Comparison of ENCODE assay signal across 8 cellular contexts in the genomic region with DNA sequence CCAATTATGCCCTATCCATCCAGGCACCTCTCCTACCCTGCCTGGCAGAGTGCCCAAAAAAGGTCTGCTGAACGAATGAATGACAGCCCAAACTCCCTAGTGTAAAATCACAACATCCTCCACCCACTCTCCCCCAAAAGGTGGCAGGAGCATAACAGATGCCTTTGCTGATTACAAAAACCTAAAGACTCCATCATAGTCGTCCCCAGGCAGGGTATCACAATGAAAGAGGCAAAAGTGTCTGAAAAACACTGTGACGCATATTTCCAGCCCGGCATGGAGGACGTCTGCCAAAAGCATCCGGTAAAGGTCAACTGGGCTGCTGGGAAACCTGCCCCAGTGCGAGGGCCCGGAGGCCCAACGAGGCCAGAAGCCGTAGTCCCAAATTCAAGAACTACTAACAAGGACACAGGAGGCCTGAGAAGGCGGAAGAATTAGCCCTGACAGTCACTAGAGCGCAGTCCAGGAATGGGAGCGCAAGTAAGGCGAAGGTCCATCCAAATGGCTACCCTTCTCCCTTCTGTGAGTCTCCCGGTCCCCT. TPM values are rescaled to one million over a fixed set of nuclear protein-coding genes. Genes with fewer than 3 reads are reported as not detected.
DNase-seq lines count a peak whose midpoint lies in the region; ATAC-seq and TF ChIP-seq lines count a peak whose summit lies in the region.

No MANE protein-coding gene starts in this region.

- H3K9me3 ChIP-seq in parathyroid adenoma (ENCODE audit: control insufficient read depth, low read length) = no peaks in the 10 kb centered on the region

- peak overlapping the region; percentile 76 for H3K9ac ChIP-seq in parathyroid adenoma

- H3K27ac ChIP-seq in foreskin keratinocyte (peak overlapping the region; percentile 48), parathyroid adenoma (peak overlapping the region; percentile 78)

- H3K27me3 ChIP-seq in foreskin keratinocyte = no peaks in the 10 kb centered on the region
- no peaks in the 10 kb centered on the region for H3K27me3 ChIP-seq in parathyroid adenoma (ENCODE audit: control insufficient read depth, insufficient read depth, low read length)

- peaks cover 6% of the 10 kb centered on the region for H3K4me1 ChIP-seq in foreskin keratinocyte
- no peaks in the 10 kb centered on the region for H3K4me1 ChIP-seq in parathyroid adenoma

- ATAC-seq in foreskin keratinocyte (peak; percentile 40), GM19351 (IDR thresholded peaks at IDR 0.05; ENCODE audit: unreplicated experiment) (no peak), HG02759 (IDR thresholded peaks at IDR 0.05; ENCODE audit: unreplicated experiment) (no peak)

- peak overlapping the region; percentile 59 for H3K4me2 ChIP-seq in parathyroid adenoma (ENCODE audit: low read length)

- peak overlapping the region; percentile 79 for H3K4me3 ChIP-seq in parathyroid adenoma (ENCODE audit: low read depth, low read length)

- H2AFZ ChIP-seq in parathyroid adenoma = peak overlapping the region; percentile 50

- DNase-seq in DMS 273 (lab: John Stamatoyannopoulos, UW; ENCODE audit: unreplicated experiment) = peak; percentile 58
- DNase-seq in DMS 273 treated with DMSO at 0.1 percent for 48 hours (lab: John Stamatoyannopoulos, UW) = no peak
- peak; percentile 8 for DNase-seq in LoVo (ENCODE audit: low spot score)
- peak; percentile 3 for DNase-seq in activated T-helper 1 cell treated with Interleukin-2 at 50 U/mL for 16 hours (ENCODE audit: low read depth)
- peak in 1 of 2 donors; percentile 24 for DNase-seq in foreskin keratinocyte

- H3K36me3 ChIP-seq in parathyroid adenoma (ENCODE audit: control insufficient read depth, insufficient read depth, low read length) = no peaks in the 10 kb centered on the region

- TF ChIP-seq CTCF in foreskin keratinocyte (conservative IDR thresholded peaks at IDR 0.05) (no peak), parathyroid adenoma (IDR thresholded peaks at IDR 0.05) (no peak)

- peaks cover 7% of the 10 kb centered on the region for H3K79me2 ChIP-seq in parathyroid adenoma

RNA-seq across cellular contexts. Expression of a gene that starts 0.6 kb away (rescaled TPM):
- 50.2 and 58.4 TPM in 2 replicates for total RNA-seq in foreskin keratinocyte
- polyA plus RNA-seq in foreskin keratinocyte = 62.6 and 71.3 TPM in 2 replicates
